14 cellular contexts compared by ENCODE assay signal in the genomic region with DNA sequence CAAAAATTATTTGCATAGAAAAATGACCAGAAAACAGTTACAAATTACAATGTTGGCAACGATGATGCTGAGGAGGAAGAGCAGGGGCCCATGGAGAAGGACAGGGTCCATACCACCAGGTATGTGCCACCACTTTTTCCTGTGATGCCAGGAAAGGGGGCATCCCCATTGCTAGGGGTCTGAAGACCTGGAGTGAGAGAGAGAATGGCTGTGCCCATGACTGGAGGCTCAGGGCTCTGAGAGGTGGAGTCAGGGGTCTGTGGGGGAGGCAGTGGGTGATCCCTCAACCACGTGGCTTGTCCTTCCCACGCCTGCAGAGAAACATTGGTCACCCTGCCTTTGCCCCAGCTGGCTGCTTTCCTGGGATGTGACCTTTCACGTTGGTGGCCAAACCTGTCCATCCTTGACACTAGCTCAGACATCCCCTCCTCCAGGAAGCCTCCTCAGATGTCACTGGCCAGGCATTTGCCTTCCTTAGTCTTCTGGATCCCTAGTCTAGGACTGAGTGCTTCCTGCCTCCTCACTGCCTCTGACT. TPM values are rescaled to one million over a fixed set of nuclear protein-coding genes. Genes with fewer than 3 reads are reported as not detected.
DNase-seq lines count a peak whose midpoint lies in the region; ATAC-seq and TF ChIP-seq lines count a peak whose summit lies in the region.
"Had no signal": no experiment of that assay in that cellular context is flagged by ENCODE, and none has a peak within 500 bp of the region (broad histone marks: within the 10 kb centered on the region; RNA-seq: fewer than 3 reads in every experiment).

No MANE protein-coding gene starts in this region.

- no peak overlapping the region for H3K4me3 Mint-ChIP-seq in activated T-cell treated with anti-CD3 and anti-CD28 coated beads, Interleukin-2, amount 50 U/mL, for 24 hours
- H3K4me3 Mint-ChIP-seq in activated B cell treated with CpG ODN at 0.5 μM for 24 hours = no peak overlapping the region
- peak overlapping the region in 1 of 2 donors; percentile 13 for H3K4me3 Mint-ChIP-seq in stimulated activated naive B cell treated with anti-CD40 and anti-IgM and Interleukin-4, amounts not matched to agents 10 μg/mL and 1 μg/mL and 100 μg/mL, for 72 hours

- intact Hi-C loops in activated B cell treated with CpG ODN at 0.5 μM for 24 hours (cut with micrococcal nuclease) = no loop called here

- peaks cover 3% of the 10 kb centered on the region for H3K9me3 Mint-ChIP-seq in activated T-cell treated with anti-CD3 and anti-CD28 coated beads, Interleukin-2, amount 50 U/mL, for 24 hours
- peaks cover 2% of the 10 kb centered on the region for H3K9me3 Mint-ChIP-seq in activated B cell treated with CpG ODN at 0.5 μM for 24 hours
- peaks cover 2 to 6% of the 10 kb centered on the region in 2 donors for H3K9me3 Mint-ChIP-seq in stimulated activated naive B cell treated with anti-CD40 and anti-IgM and Interleukin-4, amounts not matched to agents 10 μg/mL and 1 μg/mL and 100 μg/mL, for 72 hours

- DNase-seq in activated T-cell treated with anti-CD3 and anti-CD28 coated beads, Interleukin-2, amount 50 U/mL, for 24 hours = no peak
- DNase-seq in activated T-cell treated with anti-CD3 and anti-CD28 coated beads, Interleukin-2, amount 50 U/mL, for 48 hours = no peak
- no peak for DNase-seq in activated B cell treated with CpG ODN at 0.5 μM for 24 hours
- DNase-seq in left kidney (ENCODE audit: low read depth, low spot score) = peak; percentile 73
- no peak for DNase-seq in stimulated activated naive B cell treated with anti-CD40 and anti-IgM and Interleukin-4, amounts not matched to agents 10 μg/mL and 1 μg/mL and 100 μg/mL, for 72 hours
- DNase-seq in effector CD4-positive, alpha-beta T cell = no peak
- DNase-seq: C1 segment of cervical spinal cord, DND-41, NCI-H1436, NCI-H2081, NCI-H510A treated with DMSO at 0.1 percent for 48 hours had no signal

- POLR2A ChIA-PET in activated B cell treated with CpG ODN at 0.5 μM for 24 hours (lab: Charles Lee) = interaction anchor here (0.6 to 5.3 kb wide), 3 partner anchors 22 to 46 kb away, joined by 3 to 38 read pairs (median 17); no protein-coding TSS in a partner anchor

- no peak for TF ChIP-seq CTCF in activated B cell treated with CpG ODN at 0.5 μM for 24 hours (IDR thresholded peaks at IDR 0.05)

- CTCF ChIA-PET in activated B cell treated with CpG ODN at 0.5 μM for 24 hours (lab: Charles Lee) = no interaction called here

- H3K4me1 Mint-ChIP-seq in activated T-cell treated with anti-CD3 and anti-CD28 coated beads, Interleukin-2, amount 50 U/mL, for 24 hours (ENCODE audit: low read depth) = peaks cover 50% of the 10 kb centered on the region
- H3K4me1 Mint-ChIP-seq in activated B cell treated with CpG ODN at 0.5 μM for 24 hours = peaks cover 65% of the 10 kb centered on the region
- peaks cover 70 to 86% of the 10 kb centered on the region in 2 donors for H3K4me1 Mint-ChIP-seq in stimulated activated naive B cell treated with anti-CD40 and anti-IgM and Interleukin-4, amounts not matched to agents 10 μg/mL and 1 μg/mL and 100 μg/mL, for 72 hours

- no peaks in the 10 kb centered on the region for H3K27me3 Mint-ChIP-seq in activated T-cell treated with anti-CD3 and anti-CD28 coated beads, Interleukin-2, amount 50 U/mL, for 24 hours
- H3K27me3 Mint-ChIP-seq in activated B cell treated with CpG ODN at 0.5 μM for 24 hours = peaks cover 7% of the 10 kb centered on the region
- H3K27me3 Mint-ChIP-seq in stimulated activated naive B cell treated with anti-CD40 and anti-IgM and Interleukin-4, amounts not matched to agents 10 μg/mL and 1 μg/mL and 100 μg/mL, for 72 hours = no peaks in the 10 kb centered on the region

- ATAC-seq in activated B cell treated with CpG ODN at 0.5 μM for 24 hours (ENCODE audit: low read depth) (no peak), SK-N-SH treated with all-trans-retinoic acid at 6 μM for 48 hours (no peak)
- no peak for ATAC-seq in stimulated activated naive B cell treated with anti-CD40 and anti-IgM and Interleukin-4, amounts not matched to agents 10 μg/mL and 1 μg/mL and 100 μg/mL, for 72 hours (replicated peaks)
- ATAC-seq: HCT116, Panc1 had no signal

- no peaks in the 10 kb centered on the region for H3K36me3 Mint-ChIP-seq in activated T-cell treated with anti-CD3 and anti-CD28 coated beads, Interleukin-2, amount 50 U/mL, for 24 hours (ENCODE audit: low read depth)
- H3K36me3 Mint-ChIP-seq in activated B cell treated with CpG ODN at 0.5 μM for 24 hours (ENCODE audit: low read depth) = no peaks in the 10 kb centered on the region
- peaks cover 3 to 22% of the 10 kb centered on the region in 2 donors for H3K36me3 Mint-ChIP-seq in stimulated activated naive B cell treated with anti-CD40 and anti-IgM and Interleukin-4, amounts not matched to agents 10 μg/mL and 1 μg/mL and 100 μg/mL, for 72 hours

- H3K27ac Mint-ChIP-seq in activated T-cell treated with anti-CD3 and anti-CD28 coated beads, Interleukin-2, amount 50 U/mL, for 24 hours = peak overlapping the region; percentile 4
- peak overlapping the region; percentile 24 for H3K27ac Mint-ChIP-seq in activated B cell treated with CpG ODN at 0.5 μM for 24 hours
- H3K27ac Mint-ChIP-seq in stimulated activated naive B cell treated with anti-CD40 and anti-IgM and Interleukin-4, amounts not matched to agents 10 μg/mL and 1 μg/mL and 100 μg/mL, for 72 hours = peak overlapping the region; percentile 99

TF ChIP-seq in SK-N-SH treated with all-trans-retinoic acid at 6 μM for 48 hours, 23 proteins besides CTCF, POLR2A, EP300 and RAD21:
- TF ChIP-seq ESRRG (CRISPR knock-in tag; IDR thresholded peaks at IDR 0.05) (no peak), ZFP30 (CRISPR knock-in tag; IDR thresholded peaks at IDR 0.05) (no peak), OSR1 (CRISPR knock-in tag; IDR thresholded peaks at IDR 0.05) (no peak), TOX (CRISPR knock-in tag; IDR thresholded peaks at IDR 0.05; ENCODE audit: borderline replicate concordance) (no peak), RARB (CRISPR knock-in tag; IDR thresholded peaks at IDR 0.05) (no peak), ZC3H10 (CRISPR knock-in tag; IDR thresholded peaks at IDR 0.05) (no peak), TCF4 (CRISPR knock-in tag; IDR thresholded peaks at IDR 0.05; ENCODE audit: borderline replicate concordance) (no peak), CSDC2 (CRISPR knock-in tag; IDR thresholded peaks at IDR 0.05) (no peak), ZNF8 (CRISPR knock-in tag; IDR thresholded peaks at IDR 0.05) (no peak), GLIS3 (CRISPR knock-in tag; IDR thresholded peaks at IDR 0.05) (no peak)
- TF ChIP-seq, protein P1, sequence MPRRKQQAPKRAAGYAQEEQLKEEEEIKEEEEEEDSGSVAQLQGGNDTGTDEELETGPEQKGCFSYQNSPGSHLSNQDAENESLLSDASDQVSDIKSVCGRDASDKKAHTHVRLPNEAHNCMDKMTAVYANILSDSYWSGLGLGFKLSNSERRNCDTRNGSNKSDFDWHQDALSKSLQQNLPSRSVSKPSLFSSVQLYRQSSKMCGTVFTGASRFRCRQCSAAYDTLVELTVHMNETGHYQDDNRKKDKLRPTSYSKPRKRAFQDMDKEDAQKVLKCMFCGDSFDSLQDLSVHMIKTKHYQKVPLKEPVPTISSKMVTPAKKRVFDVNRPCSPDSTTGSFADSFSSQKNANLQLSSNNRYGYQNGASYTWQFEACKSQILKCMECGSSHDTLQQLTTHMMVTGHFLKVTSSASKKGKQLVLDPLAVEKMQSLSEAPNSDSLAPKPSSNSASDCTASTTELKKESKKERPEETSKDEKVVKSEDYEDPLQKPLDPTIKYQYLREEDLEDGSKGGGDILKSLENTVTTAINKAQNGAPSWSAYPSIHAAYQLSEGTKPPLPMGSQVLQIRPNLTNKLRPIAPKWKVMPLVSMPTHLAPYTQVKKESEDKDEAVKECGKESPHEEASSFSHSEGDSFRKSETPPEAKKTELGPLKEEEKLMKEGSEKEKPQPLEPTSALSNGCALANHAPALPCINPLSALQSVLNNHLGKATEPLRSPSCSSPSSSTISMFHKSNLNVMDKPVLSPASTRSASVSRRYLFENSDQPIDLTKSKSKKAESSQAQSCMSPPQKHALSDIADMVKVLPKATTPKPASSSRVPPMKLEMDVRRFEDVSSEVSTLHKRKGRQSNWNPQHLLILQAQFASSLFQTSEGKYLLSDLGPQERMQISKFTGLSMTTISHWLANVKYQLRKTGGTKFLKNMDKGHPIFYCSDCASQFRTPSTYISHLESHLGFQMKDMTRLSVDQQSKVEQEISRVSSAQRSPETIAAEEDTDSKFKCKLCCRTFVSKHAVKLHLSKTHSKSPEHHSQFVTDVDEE (CRISPR knock-in tag; IDR thresholded peaks at IDR 0.05) = no peak
- TF ChIP-seq, protein P2, sequence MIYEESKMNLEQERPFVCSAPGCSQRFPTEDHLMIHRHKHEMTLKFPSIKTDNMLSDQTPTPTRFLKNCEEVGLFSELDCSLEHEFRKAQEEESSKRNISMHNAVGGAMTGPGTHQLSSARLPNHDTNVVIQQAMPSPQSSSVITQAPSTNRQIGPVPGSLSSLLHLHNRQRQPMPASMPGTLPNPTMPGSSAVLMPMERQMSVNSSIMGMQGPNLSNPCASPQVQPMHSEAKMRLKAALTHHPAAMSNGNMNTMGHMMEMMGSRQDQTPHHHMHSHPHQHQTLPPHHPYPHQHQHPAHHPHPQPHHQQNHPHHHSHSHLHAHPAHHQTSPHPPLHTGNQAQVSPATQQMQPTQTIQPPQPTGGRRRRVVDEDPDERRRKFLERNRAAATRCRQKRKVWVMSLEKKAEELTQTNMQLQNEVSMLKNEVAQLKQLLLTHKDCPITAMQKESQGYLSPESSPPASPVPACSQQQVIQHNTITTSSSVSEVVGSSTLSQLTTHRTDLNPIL (CRISPR knock-in tag; IDR thresholded peaks at IDR 0.05; ENCODE audit: low read depth) = no peak
- TF ChIP-seq, protein P3, sequence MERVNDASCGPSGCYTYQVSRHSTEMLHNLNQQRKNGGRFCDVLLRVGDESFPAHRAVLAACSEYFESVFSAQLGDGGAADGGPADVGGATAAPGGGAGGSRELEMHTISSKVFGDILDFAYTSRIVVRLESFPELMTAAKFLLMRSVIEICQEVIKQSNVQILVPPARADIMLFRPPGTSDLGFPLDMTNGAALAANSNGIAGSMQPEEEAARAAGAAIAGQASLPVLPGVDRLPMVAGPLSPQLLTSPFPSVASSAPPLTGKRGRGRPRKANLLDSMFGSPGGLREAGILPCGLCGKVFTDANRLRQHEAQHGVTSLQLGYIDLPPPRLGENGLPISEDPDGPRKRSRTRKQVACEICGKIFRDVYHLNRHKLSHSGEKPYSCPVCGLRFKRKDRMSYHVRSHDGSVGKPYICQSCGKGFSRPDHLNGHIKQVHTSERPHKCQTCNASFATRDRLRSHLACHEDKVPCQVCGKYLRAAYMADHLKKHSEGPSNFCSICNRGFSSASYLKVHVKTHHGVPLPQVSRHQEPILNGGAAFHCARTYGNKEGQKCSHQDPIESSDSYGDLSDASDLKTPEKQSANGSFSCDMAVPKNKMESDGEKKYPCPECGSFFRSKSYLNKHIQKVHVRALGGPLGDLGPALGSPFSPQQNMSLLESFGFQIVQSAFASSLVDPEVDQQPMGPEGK (CRISPR knock-in tag; IDR thresholded peaks at IDR 0.05; ENCODE audit: borderline replicate concordance) = no peak

RNA-seq across cellular contexts. Expression of gene SOCS1, which starts 51.4 kb away (rescaled TPM):
- 68.6 and 76.2 TPM in 2 replicates for total RNA-seq in activated B cell treated with CpG ODN at 0.5 μM for 24 hours

Comparison
In these comparisons a context has a peak if more than half of its experiments do, and no peak if none do; other contexts are left out.
1. H3K27ac Mint-ChIP-seq: peak in every context shown above with its lines; median percentile 99 in stimulated activated naive B cell treated with anti-CD40 and anti-IgM and Interleukin-4, amounts not matched to agents 10 μg/mL and 1 μg/mL and 100 μg/mL, for 72 hours; 24 in activated B cell treated with CpG ODN at 0.5 μM for 24 hours; 4 in activated T-cell treated with anti-CD3 and anti-CD28 coated beads, Interleukin-2, amount 50 U/mL, for 24 hours.